In genomic region chr1:109622103-109622892, GRCh38 we compare ENCODE assay signal across 9 cellular contexts. TPM values are rescaled to one million over a fixed set of nuclear protein-coding genes. Genes with fewer than 3 reads are reported as not detected.
A peak's percentile ranks its signal among the peaks of the same experiment; 100 is the strongest.
DNase-seq lines count a peak whose midpoint lies in the region; ATAC-seq and TF ChIP-seq lines count a peak whose summit lies in the region.
"Had no signal": no experiment of that assay in that cellular context is flagged by ENCODE, and none has a peak within 500 bp of the region (broad histone marks: within the 10 kb centered on the region; RNA-seq: fewer than 3 reads in every experiment).

No MANE protein-coding gene starts in this region.

- 93% methylated on average over 12 of the region's 12 CpGs for WGBS in mammary epithelial cell (ENCODE audit: low coverage, missing lambda C conversion rate)

- H3K9me3 ChIP-seq in BE2C (no peaks in the 10 kb centered on the region), mammary epithelial cell (replicated peaks; ENCODE audit: insufficient read depth, low read length) (no peaks in the 10 kb centered on the region), left ventricle myocardium inferior (replicated peaks) (no peaks in the 10 kb centered on the region)

- H3K4me1 ChIP-seq in BE2C (peaks cover 55% of the 10 kb centered on the region), mammary epithelial cell (ENCODE audit: insufficient read depth, low read length) (peaks cover 33% of the 10 kb centered on the region), left ventricle myocardium inferior (peaks cover 68% of the 10 kb centered on the region)

- POLR2A ChIA-PET in naive thymus-derived CD8-positive, alpha-beta T cell (lab: Charles Lee): interaction anchor here (1.0 to 4.7 kb wide), 3 partner anchors 73 to 152 kb away, joined by 3 to 48 read pairs (median 7); partner anchors contain the start of gene GNAI3

- intact Hi-C loops in mammary epithelial cell (cut with micrococcal nuclease) (no loop called here), left ventricle myocardium inferior (cut with micrococcal nuclease) (no loop called here)

- H3K36me3 ChIP-seq in BE2C (peaks cover 26% of the 10 kb centered on the region), mammary epithelial cell (ENCODE audit: insufficient read depth, low read length) (no peaks in the 10 kb centered on the region), left ventricle myocardium inferior (peaks cover 9% of the 10 kb centered on the region)

- peaks cover 61% of the 10 kb centered on the region for H3K79me2 ChIP-seq in mammary epithelial cell (ENCODE audit: insufficient read depth, low read length)

- CTCF ChIA-PET in mammary epithelial cell (lab: Charles Lee; ENCODE audit: low non-redundant PET): no interaction called here

- H3K27me3 ChIP-seq in BE2C (no peaks in the 10 kb centered on the region), mammary epithelial cell (ENCODE audit: insufficient read depth, low read length) (no peaks in the 10 kb centered on the region), left ventricle myocardium inferior (ENCODE audit: low read depth) (no peaks in the 10 kb centered on the region)

- in situ Hi-C loops in mammary epithelial cell (cut with MboI; ENCODE audit: low sequenced_read_pairs in 2 of 2): loop anchor here in 1 of 2 donors (10.0 kb wide), 1 partner anchor 77 kb away; the partner anchor contains the start of gene GNAI3

- peak overlapping the region; percentile 48 to 97 (median 89) for H3K27ac Mint-ChIP-seq in IgD-negative memory B cell
- H3K27ac Mint-ChIP-seq in naive thymus-derived CD8-positive, alpha-beta T cell: peak overlapping the region; percentile 90 to 99 (median 98)

- no peak overlapping the region for H3K9ac ChIP-seq in mammary epithelial cell (ENCODE audit: insufficient read depth, low read length)

- dilution Hi-C loops in mammary epithelial cell (cut with HindIII; ENCODE audit: low sequenced_read_pairs): loop anchor here (5.0 kb wide), 1 partner anchor 70 kb away; no protein-coding TSS in a partner anchor

- peaks cover 31 to 39% (median 38%) of the 10 kb centered on the region in 3 donors for H3K4me1 Mint-ChIP-seq in IgD-negative memory B cell
- peaks cover 43 to 78% (median 59%) of the 10 kb centered on the region in 4 donors for H3K4me1 Mint-ChIP-seq in naive thymus-derived CD8-positive, alpha-beta T cell

- no peak for ATAC-seq in naive thymus-derived CD8-positive, alpha-beta T cell
- ATAC-seq in GM19463 (IDR thresholded peaks at IDR 0.05; ENCODE audit: unreplicated experiment) (no peak), GM21423 (IDR thresholded peaks at IDR 0.05; ENCODE audit: unreplicated experiment) (no peak)

- no peak overlapping the region for H2AFZ ChIP-seq in mammary epithelial cell (ENCODE audit: low read depth, low read length)

- no peaks in the 10 kb centered on the region for H4K20me1 ChIP-seq in mammary epithelial cell (ENCODE audit: insufficient read depth, low read length)

- TF ChIP-seq CTCF in BE2C (IDR thresholded peaks at IDR 0.05; ENCODE audit: low read depth, low read length) (no peak), mammary epithelial cell (conservative IDR thresholded peaks at IDR 0.05 in 1 of 2, IDR thresholded peaks at IDR 0.05 in 1 of 2; ENCODE audit: extremely low read depth in 1 of 2, insufficient read depth in 1 of 2, low read depth in 1 of 2, low read length in 2 of 2) (no peak), left ventricle myocardium inferior (IDR thresholded peaks at IDR 0.05; ENCODE audit: borderline replicate concordance) (no peak)

- no peaks in the 10 kb centered on the region for H3K9me3 Mint-ChIP-seq in IgD-negative memory B cell
- H3K9me3 Mint-ChIP-seq in naive thymus-derived CD8-positive, alpha-beta T cell: no peaks in the 10 kb centered on the region

- H3K4me3 ChIP-seq in BE2C (ENCODE audit: low read depth, low read length) (peak overlapping the region; percentile 98), mammary epithelial cell (replicated peaks in 1 of 3; ENCODE audit: insufficient read depth in 1 of 3, low read depth in 2 of 3, low read length in 3 of 3) (no peak overlapping the region), left ventricle myocardium inferior (no peak overlapping the region)

- no TSS peak for BruUV-seq in mammary epithelial cell (replicated peaks; lab: Mats Ljungman, UMichigan)

- H3K4me3 Mint-ChIP-seq in IgD-negative memory B cell: peak overlapping the region; percentile 91 to 99 (median 96)
- H3K4me3 Mint-ChIP-seq in naive thymus-derived CD8-positive, alpha-beta T cell: peak overlapping the region; percentile 91 to 99 (median 97)

- H3K4me2 ChIP-seq in mammary epithelial cell (ENCODE audit: insufficient read depth, low read depth, low read length): peak overlapping the region; percentile 84

- no peaks in the 10 kb centered on the region for H3K27me3 Mint-ChIP-seq in IgD-negative memory B cell
- H3K27me3 Mint-ChIP-seq in naive thymus-derived CD8-positive, alpha-beta T cell: no peaks in the 10 kb centered on the region

- DNase-seq in BE2C (no peak), mammary epithelial cell (no peak), germinal center (ENCODE audit: low spot score) (no peak), left ventricle myocardium inferior (no peak)
- no peak for DNase-seq in naive thymus-derived CD8-positive, alpha-beta T cell

- H3K36me3 Mint-ChIP-seq in IgD-negative memory B cell: peaks cover 7% of the 10 kb centered on the region
- H3K36me3 Mint-ChIP-seq in naive thymus-derived CD8-positive, alpha-beta T cell: peaks cover 0 to 12% (median 5%) of the 10 kb centered on the region in 3 donors

- H3K27ac ChIP-seq in mammary epithelial cell (ENCODE audit: insufficient read depth, low read depth, low read length): no peak overlapping the region
- H3K27ac ChIP-seq in left ventricle myocardium inferior (replicated peaks): no peak overlapping the region

RNA-seq across cellular contexts. Expression of gene AMPD2, which starts 2.7 kb away (rescaled TPM):
- 188 TPM for polyA plus RNA-seq in BE2C (2012; ENCODE audit: insufficient read depth, insufficient read length, low read depth)
- 40.7 TPM for polyA plus RNA-seq in IgD-negative memory B cell
- 10 to 100 TPM; 29.7 to 45.2 TPM for total RNA-seq in mammary epithelial cell
- 28.3 TPM for polyA plus RNA-seq in mammary epithelial cell
- 36.7 TPM for polyA minus RNA-seq in mammary epithelial cell
- total RNA-seq in naive thymus-derived CD8-positive, alpha-beta T cell: 10 to 100 TPM; 71.1 to 76.0 TPM
- polyA plus RNA-seq in naive thymus-derived CD8-positive, alpha-beta T cell: 10 to 100 TPM; 21.9 to 33.9 (median 24.4) TPM
- total RNA-seq in left ventricle myocardium inferior: 12.9 TPM

RNA-seq across cellular contexts. Expression of gene GNAT2, which starts 2.9 kb away (rescaled TPM):
- not detected for polyA plus RNA-seq in BE2C (2012; ENCODE audit: insufficient read depth, insufficient read length, low read depth)
- polyA plus RNA-seq in IgD-negative memory B cell (not detected), mammary epithelial cell (0.20 TPM)
- total RNA-seq in mammary epithelial cell (not detected), left ventricle myocardium inferior (not detected)
- polyA minus RNA-seq in mammary epithelial cell: not detected
- total RNA-seq in naive thymus-derived CD8-positive, alpha-beta T cell: not detected
- not detected for polyA plus RNA-seq in naive thymus-derived CD8-positive, alpha-beta T cell
- total RNA-seq: G401 had no signal

RNA-seq across cellular contexts. Expression of gene GSTM4, which starts 33.6 kb away (rescaled TPM):
- 36.2 TPM for polyA plus RNA-seq in BE2C (2012; ENCODE audit: insufficient read depth, insufficient read length, low read depth)
- 22.3 TPM for polyA plus RNA-seq in IgD-negative memory B cell
- total RNA-seq in mammary epithelial cell: 1 to 10 TPM; 5.0 to 5.8 TPM
- polyA plus RNA-seq in mammary epithelial cell: 1.4 TPM
- polyA minus RNA-seq in mammary epithelial cell: 3.0 TPM
- 1 to 10 TPM; 2.5 to 3.8 TPM for total RNA-seq in naive thymus-derived CD8-positive, alpha-beta T cell
- polyA plus RNA-seq in naive thymus-derived CD8-positive, alpha-beta T cell: 10 to 100 TPM in 2 of 3 donors, 1 to 10 TPM in 1; 8.6 to 17.4 (median 17.3) TPM
- total RNA-seq in left ventricle myocardium inferior: 36.8 TPM

RNA-seq across cellular contexts. Expression of gene GSTM2, which starts 45.6 kb away (rescaled TPM):
- polyA plus RNA-seq in BE2C (2012; ENCODE audit: insufficient read depth, insufficient read length, low read depth): 38.9 TPM
- polyA plus RNA-seq in IgD-negative memory B cell: 11.6 TPM
- 1 to 10 TPM; 2.9 to 6.7 TPM for total RNA-seq in mammary epithelial cell
- polyA plus RNA-seq in mammary epithelial cell: 1.6 TPM
- not detected for polyA minus RNA-seq in mammary epithelial cell
- 10 to 100 TPM; 70.7 to 75.9 TPM for total RNA-seq in naive thymus-derived CD8-positive, alpha-beta T cell
- polyA plus RNA-seq in naive thymus-derived CD8-positive, alpha-beta T cell: 10 to 100 TPM; 20.8 to 51.7 (median 40.7) TPM
- total RNA-seq in left ventricle myocardium inferior: 67.3 TPM
